10 cellular contexts compared by ENCODE assay signal in the genomic region with DNA sequence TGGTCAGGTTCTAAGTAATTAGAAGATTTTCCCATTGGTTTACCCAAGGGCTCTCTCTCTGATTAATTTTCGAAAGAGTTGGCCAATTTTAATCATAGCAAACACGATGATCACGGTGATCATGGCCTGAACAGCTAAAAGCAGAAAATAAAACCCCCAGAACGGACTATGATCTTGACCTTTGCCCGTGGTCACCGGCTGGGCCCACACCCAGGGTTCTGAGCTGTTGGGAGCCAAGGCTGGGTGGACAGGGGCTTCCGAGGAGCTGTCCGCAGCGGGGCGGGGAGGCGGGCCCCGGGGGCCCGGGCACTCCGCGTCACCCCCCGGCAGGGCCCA. TPM values are rescaled to one million over a fixed set of nuclear protein-coding genes. Genes with fewer than 3 reads are reported as not detected.
A peak's percentile ranks its signal among the peaks of the same experiment; 100 is the strongest.
DNase-seq lines count a peak whose midpoint lies in the region; ATAC-seq lines count a peak whose summit lies in the region.
"Had no signal": no experiment of that assay in that cellular context is flagged by ENCODE, and none has a peak within 500 bp of the region (broad histone marks: within the 10 kb centered on the region; RNA-seq: fewer than 3 reads in every experiment).

No MANE protein-coding gene starts in this region.

- WGBS in mesenchymal stem cell, result 27% methylated on average over 16 of the region's 16 CpGs
- WGBS in thymus, result 4% methylated on average over 16 of the region's 16 CpGs

- CTCF ChIA-PET in activated CD8-positive, alpha-beta memory T cell treated with anti-CD3 and anti-CD28 coated beads, Interleukin-2, amount 10 ng/mL, durations not matched to agents 7 days and 5 days (lab: Charles Lee), result interaction anchor here (0.8 to 4.4 kb wide), 10 partner anchors 10 to 275 kb away, joined by 3 to 26 read pairs (median 4); partner anchors contain the start of gene LSG1

- H2AFZ ChIP-seq in mesenchymal stem cell (ENCODE audit: low read depth, low read length), result peak overlapping the region; percentile 81

- no peak overlapping the region for H4K8ac ChIP-seq in mesenchymal stem cell (ENCODE audit: low read length)

- H3K9me3 Mint-ChIP-seq in activated CD8-positive, alpha-beta memory T cell treated with anti-CD3 and anti-CD28 coated beads, Interleukin-2, amount 10 ng/mL, durations not matched to agents 7 days and 5 days (ENCODE audit: low read depth), result no peaks in the 10 kb centered on the region

- H3K79me1 ChIP-seq in mesenchymal stem cell (replicated peaks; ENCODE audit: low read length, poor library complexity, severe bottlenecking), result no peaks in the 10 kb centered on the region

- no peak overlapping the region for H4K91ac ChIP-seq in mesenchymal stem cell (ENCODE audit: low read length)

- no peak overlapping the region for H2BK120ac ChIP-seq in mesenchymal stem cell (ENCODE audit: low read depth, low read length)

- H3K36me3 ChIP-seq in adipocyte (ENCODE audit: control insufficient read depth, insufficient read depth, low read length, severe bottlenecking) (peaks cover 4% of the 10 kb centered on the region), mesenchymal stem cell (ENCODE audit: control insufficient read depth in 1 of 2, insufficient read depth in 2 of 2, low read depth in 1 of 2, low read length in 2 of 2) (peaks cover 4 to 6% of the 10 kb centered on the region in 2 experiments), thymus (ENCODE audit: control insufficient read depth, insufficient read depth) (no peaks in the 10 kb centered on the region)

- peak overlapping the region; percentile 73 to 94 for H3K18ac ChIP-seq in mesenchymal stem cell (ENCODE audit: low read depth in 1 of 2, low read length in 2 of 2)

- H3K27ac ChIP-seq in mesenchymal stem cell (ENCODE audit: low read length, poor library complexity, severe bottlenecking), result no peak overlapping the region
- H3K27ac ChIP-seq in thymus (ENCODE audit: low read depth), result peak overlapping the region; percentile 74

- H3K9ac ChIP-seq in adipocyte (ENCODE audit: low read length), result no peak overlapping the region
- H3K9ac ChIP-seq in mesenchymal stem cell (ENCODE audit: low read length), result no peak overlapping the region

- H3K4me3 Mint-ChIP-seq in activated CD8-positive, alpha-beta memory T cell treated with anti-CD3 and anti-CD28 coated beads, Interleukin-2, amount 10 ng/mL, durations not matched to agents 7 days and 5 days, result peak overlapping the region; percentile 39

- H3K14ac ChIP-seq in mesenchymal stem cell (ENCODE audit: low read length in 2 of 2), result peak overlapping the region in 1 of 2 experiments; percentile 81

- H3K23ac ChIP-seq in mesenchymal stem cell (ENCODE audit: low read length in 2 of 2), result no peak overlapping the region

- no peak overlapping the region for H2BK12ac ChIP-seq in mesenchymal stem cell (ENCODE audit: low read length in 2 of 2)

- no peak for ATAC-seq in activated CD8-positive, alpha-beta memory T cell treated with anti-CD3 and anti-CD28 coated beads, Interleukin-2, amount 10 ng/mL, durations not matched to agents 7 days and 5 days
- no peak for ATAC-seq in GM21515 (IDR thresholded peaks at IDR 0.05; ENCODE audit: unreplicated experiment)
- ATAC-seq in HG02938 (IDR thresholded peaks at IDR 0.05; ENCODE audit: unreplicated experiment), result no peak

- H2AK5ac ChIP-seq in mesenchymal stem cell (ENCODE audit: low read length, severe bottlenecking), result no peak overlapping the region

- H3K4ac ChIP-seq in mesenchymal stem cell (ENCODE audit: low read depth in 1 of 2, low read length in 2 of 2), result peak overlapping the region; percentile 21 to 69

- H3K36me3 Mint-ChIP-seq in activated CD8-positive, alpha-beta memory T cell treated with anti-CD3 and anti-CD28 coated beads, Interleukin-2, amount 10 ng/mL, durations not matched to agents 7 days and 5 days, result no peaks in the 10 kb centered on the region

- H3K4me2 ChIP-seq in mesenchymal stem cell (ENCODE audit: low read length, poor library complexity, severe bottlenecking), result peak overlapping the region; percentile 16

- H3K27me3 ChIP-seq in adipocyte (replicated peaks; ENCODE audit: control insufficient read depth, insufficient read depth, low read length) (peaks cover 19% of the 10 kb centered on the region), mesenchymal stem cell (ENCODE audit: control insufficient read depth in 1 of 2, insufficient read depth in 1 of 2, low read length in 2 of 2) (peaks cover 19 to 55% of the 10 kb centered on the region in 2 experiments), thymus (ENCODE audit: control insufficient read depth, insufficient read depth) (peaks cover 24% of the 10 kb centered on the region)

- DNase-seq in activated CD8-positive, alpha-beta memory T cell treated with anti-CD3 and anti-CD28 coated beads, Interleukin-2, amount 10 ng/mL, durations not matched to agents 7 days and 5 days, result no peak
- no peak for DNase-seq in activated CD8-positive, alpha-beta memory T cell treated with anti-CD3 and anti-CD28 coated beads for 24 hours
- no peak for DNase-seq in adipocyte (ENCODE audit: low read depth)
- DNase-seq in mesenchymal stem cell, result no peak
- DNase-seq in NK-92 (lab: John Stamatoyannopoulos, UW; ENCODE audit: unreplicated experiment), result no peak
- DNase-seq: mammary epithelial cell, NCI-H187 had no signal

- H2BK5ac ChIP-seq in mesenchymal stem cell (ENCODE audit: low read depth, low read length, poor library complexity, severe bottlenecking), result no peak overlapping the region

- peaks cover 55% of the 10 kb centered on the region for H3K27me3 Mint-ChIP-seq in activated CD8-positive, alpha-beta memory T cell treated with anti-CD3 and anti-CD28 coated beads, Interleukin-2, amount 10 ng/mL, durations not matched to agents 7 days and 5 days

- no peaks in the 10 kb centered on the region for H3K9me3 ChIP-seq in adipocyte (ENCODE audit: control insufficient read depth, low read length)
- H3K9me3 ChIP-seq in mesenchymal stem cell (ENCODE audit: control insufficient read depth, low read length), result no peaks in the 10 kb centered on the region
- no peaks in the 10 kb centered on the region for H3K9me3 ChIP-seq in thymus (ENCODE audit: control insufficient read depth)

- H3K27ac Mint-ChIP-seq in activated CD8-positive, alpha-beta memory T cell treated with anti-CD3 and anti-CD28 coated beads, Interleukin-2, amount 10 ng/mL, durations not matched to agents 7 days and 5 days, result no peak overlapping the region

- H3K4me3 ChIP-seq in adipocyte (ENCODE audit: low read length), result peak overlapping the region; percentile 50
- H3K4me3 ChIP-seq in mesenchymal stem cell (ENCODE audit: insufficient read depth in 1 of 2, low read depth in 1 of 2, low read length in 2 of 2), result peak overlapping the region in 1 of 2 experiments; percentile 50
- peak overlapping the region; percentile 43 for H3K4me3 ChIP-seq in thymus (ENCODE audit: low read length)

- peaks cover 51% of the 10 kb centered on the region for H3K4me1 Mint-ChIP-seq in activated CD8-positive, alpha-beta memory T cell treated with anti-CD3 and anti-CD28 coated beads, Interleukin-2, amount 10 ng/mL, durations not matched to agents 7 days and 5 days

- H3K4me1 ChIP-seq in adipocyte (ENCODE audit: control insufficient read depth, insufficient read depth, low read length) (peaks cover 7% of the 10 kb centered on the region), mesenchymal stem cell (ENCODE audit: control insufficient read depth, insufficient read depth, low read depth, low read length) (peaks cover 12% of the 10 kb centered on the region), thymus (ENCODE audit: control insufficient read depth, insufficient read depth, low read length) (peaks cover 24% of the 10 kb centered on the region)

- H2BK15ac ChIP-seq in mesenchymal stem cell (ENCODE audit: low read depth, poor library complexity, severe bottlenecking), result no peak overlapping the region

RNA-seq across cellular contexts. Expression of gene GP5, which starts 2.5 kb away (rescaled TPM):
- under 1 TPM; 0.28 to 0.53 TPM for total RNA-seq in activated CD8-positive, alpha-beta memory T cell treated with anti-CD3 and anti-CD28 coated beads, Interleukin-2, amount 10 ng/mL, durations not matched to agents 7 days and 5 days
- polyA plus RNA-seq in mesenchymal stem cell (2013, experiment 1 of 2), result 0.03 TPM
- polyA plus RNA-seq in mesenchymal stem cell (2013, experiment 2 of 2), result 0.03 TPM
- polyA plus RNA-seq in thymus, result 0.64 TPM
- polyA plus RNA-seq: mammary epithelial cell had no signal

RNA-seq across cellular contexts. Expression of gene LRRC15, which starts 27.0 kb away (rescaled TPM):
- total RNA-seq in activated CD8-positive, alpha-beta memory T cell treated with anti-CD3 and anti-CD28 coated beads, Interleukin-2, amount 10 ng/mL, durations not matched to agents 7 days and 5 days, result not detected
- polyA plus RNA-seq in mesenchymal stem cell (2013, experiment 1 of 2), result 0.55 TPM
- polyA plus RNA-seq in mesenchymal stem cell (2013, experiment 2 of 2), result 0.56 TPM
- 0.55 TPM for polyA plus RNA-seq in thymus
- polyA plus RNA-seq: mammary epithelial cell had no signal

RNA-seq across cellular contexts. Expression of gene CPN2, which starts 45.4 kb away (rescaled TPM):
- not detected for total RNA-seq in activated CD8-positive, alpha-beta memory T cell treated with anti-CD3 and anti-CD28 coated beads, Interleukin-2, amount 10 ng/mL, durations not matched to agents 7 days and 5 days
- polyA plus RNA-seq in mesenchymal stem cell (2013, experiment 1 of 2), result not detected
- polyA plus RNA-seq in mesenchymal stem cell (2013, experiment 2 of 2), result not detected
- polyA plus RNA-seq in thymus, result 0.07 TPM
- total RNA-seq: mammary epithelial cell had no signal
- polyA plus RNA-seq: mammary epithelial cell had no signal
